ENCODE assay signal across 15 cellular contexts in the genomic region with DNA sequence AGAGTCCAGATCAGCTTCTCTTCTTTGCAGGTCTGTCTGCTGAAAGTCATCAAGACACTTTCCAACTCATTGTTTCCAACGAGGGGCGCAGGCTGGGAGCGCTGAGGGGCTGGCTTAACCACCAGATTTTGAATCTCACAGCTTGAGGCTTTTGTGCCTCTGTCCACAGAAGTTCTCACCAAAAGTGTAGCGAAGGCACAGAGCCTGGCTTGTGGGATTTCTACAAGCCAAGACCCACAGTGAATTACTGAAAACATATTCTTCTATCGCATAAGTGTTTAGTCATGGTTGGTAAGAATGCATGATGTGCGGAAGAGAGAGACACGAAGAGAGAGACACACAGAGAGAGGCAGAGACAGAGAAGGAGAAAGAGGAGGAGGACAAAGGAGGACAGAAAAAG. TPM values are rescaled to one million over a fixed set of nuclear protein-coding genes. Genes with fewer than 3 reads are reported as not detected.
DNase-seq lines count a peak whose midpoint lies in the region; ATAC-seq and TF ChIP-seq lines count a peak whose summit lies in the region.
"Had no signal": no experiment of that assay in that cellular context is flagged by ENCODE, and none has a peak within 500 bp of the region (broad histone marks: within the 10 kb centered on the region; RNA-seq: fewer than 3 reads in every experiment).

No MANE protein-coding gene starts in this region.

- no peaks in the 10 kb centered on the region for H3K36me3 Mint-ChIP-seq in natural killer cell

- no peak for DNase-seq in stimulated activated naive CD8-positive, alpha-beta T cell treated with anti-CD3 and anti-CD28 coated beads, Interleukin-15, Interleukin-2, amounts not matched to agents 100 U/mL and 50 U/mL, for 24 hours
- no peak for DNase-seq in stimulated activated naive CD8-positive, alpha-beta T cell treated with anti-CD3 and anti-CD28 coated beads, Interleukin-15, amount 100 ng/mL, for 72 hours
- DNase-seq in astrocyte of the hippocampus (ENCODE audit: low read depth, low spot score) = peak; percentile 72
- DNase-seq in natural killer cell = no peak
- DNase-seq in AG20443 (ENCODE audit: low spot score) = no peak
- no peak for DNase-seq in NCI-H187 (lab: John Stamatoyannopoulos, UW)
- no peak for DNase-seq in DMS153 (lab: John Stamatoyannopoulos, UW)
- DNase-seq in activated naive CD4-positive, alpha-beta T cell (lab: John Stamatoyannopoulos, UW) = no peak
- DNase-seq: DMS 273 treated with DMSO at 0.1 percent for 48 hours; naive thymus-derived CD4-positive, alpha-beta T cell; NCI-H187 treated with DMSO at 0.1 percent for 48 hours; NCI-H524 treated with DMSO at 0.1 percent for 48 hours; Peyer's patch; stimulated activated CD4-positive, alpha-beta T cell treated with anti-CD3 and anti-CD28 coated beads, Interleukin-2, amount 100 ng/mL, for 24 hours had no signal

- no peak for TF ChIP-seq CTCF in natural killer cell (IDR thresholded peaks at IDR 0.05)

- intact Hi-C loops in natural killer cell (cut with micrococcal nuclease) = no loop called here

- H3K27me3 Mint-ChIP-seq in stimulated activated naive CD8-positive, alpha-beta T cell treated with anti-CD3 and anti-CD28 coated beads, Interleukin-15, amount 100 ng/mL, for 72 hours = peaks cover 13% of the 10 kb centered on the region
- H3K27me3 Mint-ChIP-seq in natural killer cell (ENCODE audit: low read depth in 2 of 2) = peaks cover 0 to 2% of the 10 kb centered on the region in 2 donors

- peaks cover 81% of the 10 kb centered on the region for H3K4me1 Mint-ChIP-seq in stimulated activated naive CD8-positive, alpha-beta T cell treated with anti-CD3 and anti-CD28 coated beads, Interleukin-15, amount 100 ng/mL, for 72 hours
- peaks cover 54 to 62% of the 10 kb centered on the region in 2 donors for H3K4me1 Mint-ChIP-seq in natural killer cell

- ATAC-seq in stimulated activated naive CD8-positive, alpha-beta T cell treated with anti-CD3 and anti-CD28 coated beads, Interleukin-15, Interleukin-2, amounts not matched to agents 100 U/mL and 50 U/mL, for 24 hours = peak; percentile 25
- no peak for ATAC-seq in stimulated activated naive CD8-positive, alpha-beta T cell treated with anti-CD3 and anti-CD28 coated beads, Interleukin-15, amount 100 ng/mL, for 72 hours
- peak in 1 of 3 donors; percentile 20 for ATAC-seq in natural killer cell
- ATAC-seq: activated CD4-positive, CD25-positive, alpha-beta regulatory T cell treated with anti-CD3 and anti-CD28 coated beads, Interleukin-2, amount 50 U/mL, for 24 hours; naive thymus-derived CD4-positive, alpha-beta T cell had no signal

- H3K4me3 Mint-ChIP-seq in stimulated activated naive CD8-positive, alpha-beta T cell treated with anti-CD3 and anti-CD28 coated beads, Interleukin-15, amount 100 ng/mL, for 72 hours = no peak overlapping the region
- H3K4me3 Mint-ChIP-seq in natural killer cell = peak overlapping the region; percentile 0

- H3K27ac Mint-ChIP-seq in stimulated activated naive CD8-positive, alpha-beta T cell treated with anti-CD3 and anti-CD28 coated beads, Interleukin-15, amount 100 ng/mL, for 72 hours = peak overlapping the region in 1 of 2 donors; percentile 0
- H3K27ac Mint-ChIP-seq in natural killer cell = peak overlapping the region; percentile 56 to 81

- no peaks in the 10 kb centered on the region for H3K9me3 Mint-ChIP-seq in stimulated activated naive CD8-positive, alpha-beta T cell treated with anti-CD3 and anti-CD28 coated beads, Interleukin-15, amount 100 ng/mL, for 72 hours
- H3K9me3 Mint-ChIP-seq in natural killer cell = no peaks in the 10 kb centered on the region

RNA-seq across cellular contexts. Expression of gene BHLHE40, which starts 35.2 kb away (rescaled TPM):
- total RNA-seq in natural killer cell = 100 to 1,000 TPM; 512 to 725 (median 719) TPM
